Comparison of ENCODE assay signal across 11 cellular contexts in genomic region chr4:83125738-83126141, GRCh38. TPM values are rescaled to one million over a fixed set of nuclear protein-coding genes. Genes with fewer than 3 reads are reported as not detected.
DNase-seq lines count a peak whose midpoint lies in the region; ATAC-seq, FAIRE-seq and TF ChIP-seq lines count a peak whose summit lies in the region.
"Had no signal": no experiment of that assay in that cellular context is flagged by ENCODE, and none has a peak within 500 bp of the region (broad histone marks: within the 10 kb centered on the region; RNA-seq: fewer than 3 reads in every experiment).

No MANE protein-coding gene starts in this region.

- H3K9me3 Mint-ChIP-seq in activated naive CD8-positive, alpha-beta T cell treated with anti-CD3 and anti-CD28 coated beads, Interleukin-2, amount 50 U/mL, for 24 hours = no peaks in the 10 kb centered on the region

- peak; percentile 70 for ATAC-seq in activated naive CD8-positive, alpha-beta T cell treated with anti-CD3 and anti-CD28 coated beads, Interleukin-2, amount 50 U/mL, for 24 hours
- peak; percentile 84 for ATAC-seq in stimulated activated naive CD8-positive, alpha-beta T cell treated with anti-CD3 and anti-CD28 coated beads, Interleukin-15, Interleukin-2, amounts not matched to agents 100 U/mL and 50 U/mL, for 24 hours

- peak; percentile 37 for DNase-seq in activated CD4-positive, CD25-positive, alpha-beta regulatory T cell treated with anti-CD3 and anti-CD28 coated beads, Interleukin-2, amount 50 U/mL, for 72 hours
- DNase-seq in activated CD4-positive, CD25-positive, alpha-beta regulatory T cell (lab: John Stamatoyannopoulos, UW) = no peak
- DNase-seq in activated CD4-positive, alpha-beta T cell treated with anti-CD3 and anti-CD28 coated beads for 4 hours = peak; percentile 39
- peak; percentile 52 for DNase-seq in activated naive CD8-positive, alpha-beta T cell treated with anti-CD3 and anti-CD28 coated beads, Interleukin-2, amount 50 U/mL, for 24 hours
- peak; percentile 52 for DNase-seq in stimulated activated naive CD8-positive, alpha-beta T cell treated with anti-CD3 and anti-CD28 coated beads, Interleukin-15, Interleukin-2, amounts not matched to agents 100 U/mL and 50 U/mL, for 24 hours
- DNase-seq in mesenteric fat pad (ENCODE audit: low spot score) (no peak), DMS 273 treated with DMSO at 0.1 percent for 48 hours (lab: John Stamatoyannopoulos, UW) (no peak), kidney (no peak)
- DNase-seq: 8988T, NCI-H2107 had no signal

- no peak overlapping the region for H3K27ac ChIP-seq in kidney (ENCODE audit: low read depth in 2 of 2, low read length in 2 of 2)
- H3K27ac ChIP-seq: parathyroid adenoma had no signal

- H3K4me1 Mint-ChIP-seq in activated naive CD8-positive, alpha-beta T cell treated with anti-CD3 and anti-CD28 coated beads, Interleukin-2, amount 50 U/mL, for 24 hours = peaks cover 28% of the 10 kb centered on the region

- H3K4me3 ChIP-seq in kidney (ENCODE audit: low read length in 2 of 2) = no peak overlapping the region

- intact Hi-C loops in kidney (cut with DNase I) = no loop called here

- no peaks in the 10 kb centered on the region for H3K9me3 ChIP-seq in kidney (ENCODE audit: control insufficient read depth in 1 of 2, low read length in 2 of 2)

- peak overlapping the region; percentile 35 for H3K4me3 Mint-ChIP-seq in activated naive CD8-positive, alpha-beta T cell treated with anti-CD3 and anti-CD28 coated beads, Interleukin-2, amount 50 U/mL, for 24 hours

- H3K4me1 ChIP-seq in kidney (ENCODE audit: control insufficient read depth in 1 of 2, insufficient read depth in 1 of 2, low read depth in 1 of 2, low read length in 2 of 2) = no peaks in the 10 kb centered on the region
- H3K4me1 ChIP-seq: parathyroid adenoma had no signal

- H3K9ac ChIP-seq in kidney (ENCODE audit: low read length in 2 of 2) = no peak overlapping the region
- H3K9ac ChIP-seq: parathyroid adenoma had no signal

- no peak for TF ChIP-seq CTCF in kidney (IDR thresholded peaks at IDR 0.05; ENCODE audit: borderline replicate concordance, extremely low read depth, insufficient read depth)

- H3K27ac Mint-ChIP-seq in activated naive CD8-positive, alpha-beta T cell treated with anti-CD3 and anti-CD28 coated beads, Interleukin-2, amount 50 U/mL, for 24 hours = peak overlapping the region; percentile 77

- no peak for FAIRE-seq in kidney (lab: Jason Lieb, UNC)

- H3K36me3 Mint-ChIP-seq in activated naive CD8-positive, alpha-beta T cell treated with anti-CD3 and anti-CD28 coated beads, Interleukin-2, amount 50 U/mL, for 24 hours (ENCODE audit: low read depth) = no peaks in the 10 kb centered on the region

- no peaks in the 10 kb centered on the region for H3K36me3 ChIP-seq in kidney (ENCODE audit: control insufficient read depth in 1 of 2, insufficient read depth in 2 of 2, low read length in 2 of 2)

- H3K27me3 Mint-ChIP-seq in activated naive CD8-positive, alpha-beta T cell treated with anti-CD3 and anti-CD28 coated beads, Interleukin-2, amount 50 U/mL, for 24 hours = no peaks in the 10 kb centered on the region

RNA-seq across cellular contexts. Expression of gene PLAC8, which starts 11.2 kb away (rescaled TPM):
- total RNA-seq in mesenteric fat pad (9.5 TPM), kidney (10.3 TPM)
- 3.6 TPM for polyA plus RNA-seq in kidney (ENCODE audit: insufficient read depth, low read depth, low replicate concordance)

Comparison
In these comparisons a context has a peak if more than half of its experiments do, and no peak if none do; other contexts are left out.
1. DNase-seq: peak in activated CD4-positive, CD25-positive, alpha-beta regulatory T cell treated with anti-CD3 and anti-CD28 coated beads, Interleukin-2, amount 50 U/mL, for 72 hours (single experiment), activated CD4-positive, alpha-beta T cell treated with anti-CD3 and anti-CD28 coated beads for 4 hours (2 of 2), activated naive CD8-positive, alpha-beta T cell treated with anti-CD3 and anti-CD28 coated beads, Interleukin-2, amount 50 U/mL, for 24 hours (single experiment) and stimulated activated naive CD8-positive, alpha-beta T cell treated with anti-CD3 and anti-CD28 coated beads, Interleukin-15, Interleukin-2, amounts not matched to agents 100 U/mL and 50 U/mL, for 24 hours (single experiment); none in activated CD4-positive, CD25-positive, alpha-beta regulatory T cell (0 of 4), mesenteric fat pad (single experiment), DMS 273 treated with DMSO at 0.1 percent for 48 hours (single experiment) and kidney (single experiment).